ENCODE assay signal across 9 cellular contexts in the genomic region with DNA sequence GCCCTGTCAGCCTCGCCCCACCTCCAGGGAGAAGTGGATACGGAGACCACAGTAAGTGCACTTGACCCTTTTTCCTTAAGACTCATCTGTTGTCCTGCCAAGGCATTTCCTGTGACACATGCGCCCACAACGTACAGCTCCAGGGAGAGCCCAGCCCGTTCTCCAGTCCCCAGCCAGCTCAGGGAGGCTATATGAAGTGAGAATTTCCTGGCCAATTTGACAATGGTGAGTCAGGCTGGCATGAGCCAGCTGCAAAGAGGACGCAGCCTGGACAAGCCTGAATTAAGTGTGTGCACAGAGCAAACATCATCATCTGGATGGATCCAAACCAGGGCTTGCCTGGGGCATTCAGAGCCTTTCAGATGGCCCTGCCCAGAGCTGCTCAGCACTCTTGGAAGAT.
A peak's percentile ranks its signal among the peaks of the same experiment; 100 is the strongest.
DNase-seq lines count a peak whose midpoint lies in the region; ATAC-seq and TF ChIP-seq lines count a peak whose summit lies in the region.
"Had no signal": no experiment of that assay in that cellular context is flagged by ENCODE, and none has a peak within 500 bp of the region (broad histone marks: within the 10 kb centered on the region; RNA-seq: fewer than 3 reads in every experiment).

No MANE protein-coding gene starts in this region.

- H3K4me3 Mint-ChIP-seq in HFFc6: peak overlapping the region; percentile 71
- H3K4me3 Mint-ChIP-seq: activated B cell treated with CpG ODN at 0.5 μM for 24 hours had no signal

- H3K9me3 Mint-ChIP-seq in HFFc6: no peaks in the 10 kb centered on the region
- H3K9me3 Mint-ChIP-seq: activated B cell treated with CpG ODN at 0.5 μM for 24 hours had no signal

- no peaks in the 10 kb centered on the region for H3K36me3 Mint-ChIP-seq in HFFc6 (ENCODE audit: low read depth)

- peaks cover 91% of the 10 kb centered on the region for H3K4me1 Mint-ChIP-seq in HFFc6 (ENCODE audit: low read depth)
- H3K4me1 Mint-ChIP-seq: activated B cell treated with CpG ODN at 0.5 μM for 24 hours had no signal

- H3K27me3 Mint-ChIP-seq in HFFc6 (ENCODE audit: insufficient read depth): peaks cover 5% of the 10 kb centered on the region

- TF ChIP-seq CTCF in HFFc6 (IDR thresholded peaks at IDR 0.05) (no peak), fibroblast of pulmonary artery (IDR thresholded peaks at IDR 0.05; ENCODE audit: low read length, missing control alignments) (no peak)

- DNase-seq in HFFc6 (peak; percentile 99), RKO (ENCODE audit: low spot score) (peak; percentile 90), fibroblast of pulmonary artery (ENCODE audit: low read depth) (peak; percentile 93)
- no peak for DNase-seq in stimulated activated CD4-positive, alpha-beta T cell treated with anti-CD3 and anti-CD28 coated beads, Interleukin-2, amount 100 ng/mL, for 24 hours
- DNase-seq: activated B cell treated with CpG ODN at 0.5 μM for 24 hours had no signal

- ATAC-seq in activated CD4-positive, CD25-positive, alpha-beta regulatory T cell treated with anti-CD3 and anti-CD28 coated beads, Interleukin-2, amount 50 U/mL, for 24 hours: no peak
- no peak for ATAC-seq in HG03439 (IDR thresholded peaks at IDR 0.05; ENCODE audit: unreplicated experiment)

- H3K4me3 ChIP-seq in fibroblast of pulmonary artery (replicated peaks; ENCODE audit: low read depth, low read length): no peak overlapping the region
- H3K4me3 ChIP-seq: skin epidermis had no signal

- peak overlapping the region; percentile 85 for H3K27ac Mint-ChIP-seq in HFFc6
- H3K27ac Mint-ChIP-seq: activated B cell treated with CpG ODN at 0.5 μM for 24 hours had no signal

- H3K27ac ChIP-seq in temporal lobe (ENCODE audit: low read depth, low read length): peak overlapping the region; percentile 19

Comparison
In these comparisons a context has a peak if more than half of its experiments do, and no peak if none do; other contexts are left out.
1. DNase-seq: peak in HFFc6 (single experiment), RKO (single experiment) and fibroblast of pulmonary artery (single experiment); none in stimulated activated CD4-positive, alpha-beta T cell treated with anti-CD3 and anti-CD28 coated beads, Interleukin-2, amount 100 ng/mL, for 24 hours (0 of 2).